Comparison of ENCODE assay signal across 19 cellular contexts in the genomic region with DNA sequence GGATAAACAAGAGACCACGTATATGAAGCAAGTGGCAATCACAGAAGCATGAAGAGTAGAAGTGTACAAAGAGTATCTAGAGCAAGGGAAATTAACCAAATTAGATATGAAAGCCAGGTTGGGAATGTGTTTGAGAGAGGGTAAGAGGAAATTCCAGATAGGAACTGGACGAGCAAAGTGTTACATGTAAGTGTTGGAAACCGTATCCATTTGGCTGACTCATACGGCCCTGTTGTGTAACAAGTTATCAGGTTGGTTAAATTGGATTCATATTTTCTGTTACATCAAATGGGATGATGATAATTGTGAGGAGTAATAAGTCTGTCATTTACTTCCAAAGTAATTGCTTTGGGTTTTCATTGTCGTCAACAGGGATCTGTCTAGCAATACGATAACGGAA. TPM values are rescaled to one million over a fixed set of nuclear protein-coding genes. Genes with fewer than 3 reads are reported as not detected.
DNase-seq lines count a peak whose midpoint lies in the region; ATAC-seq and TF ChIP-seq lines count a peak whose summit lies in the region.
"Had no signal": no experiment of that assay in that cellular context is flagged by ENCODE, and none has a peak within 500 bp of the region (broad histone marks: within the 10 kb centered on the region; RNA-seq: fewer than 3 reads in every experiment).

No MANE protein-coding gene starts in this region.

- no TSS peak for BruUV-seq in MCF 10A (replicated peaks; lab: Mats Ljungman, UMichigan)

- H3K27ac Mint-ChIP-seq in MCF 10A (ENCODE audit: low read depth, unreplicated experiment) = no peak overlapping the region
- H3K27ac Mint-ChIP-seq: CD8-positive, alpha-beta memory T cell had no signal

- no peak overlapping the region for H3K27ac ChIP-seq in breast epithelium
- H3K27ac ChIP-seq in testis = no peak overlapping the region
- H3K27ac ChIP-seq: BLaER1 treated with 17β-estradiol and CSF1 and Interleukin-3, amounts not matched to agents 10 nM and 100 nM had no signal

- no peak overlapping the region for H3K4me3 Mint-ChIP-seq in MCF 10A (ENCODE audit: unreplicated experiment)
- H3K4me3 Mint-ChIP-seq: CD8-positive, alpha-beta memory T cell had no signal

- H3K4me1 ChIP-seq in breast epithelium (no peaks in the 10 kb centered on the region), testis (no peaks in the 10 kb centered on the region)
- H3K4me1 ChIP-seq: BLaER1 treated with 17β-estradiol and CSF1 and Interleukin-3, amounts not matched to agents 10 nM and 100 nM had no signal

- H3K27me3 ChIP-seq in breast epithelium (no peaks in the 10 kb centered on the region), testis (no peaks in the 10 kb centered on the region)
- H3K27me3 ChIP-seq: BLaER1 treated with 17β-estradiol and CSF1 and Interleukin-3, amounts not matched to agents 10 nM and 100 nM; MG63 had no signal

- H3K4me3 ChIP-seq in breast epithelium (no peak overlapping the region), choroid plexus epithelial cell (ENCODE audit: low read depth, low read length) (no peak overlapping the region), testis (no peak overlapping the region)
- H3K4me3 ChIP-seq: BLaER1 treated with 17β-estradiol and CSF1 and Interleukin-3, amounts not matched to agents 10 nM and 100 nM; GM12878; MG63 had no signal

- peaks cover 6% of the 10 kb centered on the region for H3K4me1 Mint-ChIP-seq in MCF 10A (ENCODE audit: insufficient read depth, unreplicated experiment)
- H3K4me1 Mint-ChIP-seq: CD8-positive, alpha-beta memory T cell had no signal

- peak; percentile 65 for DNase-seq in MCF 10A (ENCODE audit: unreplicated experiment)
- no peak for DNase-seq in breast epithelium (ENCODE audit: low spot score in 2 of 2)
- DNase-seq in choroid plexus epithelial cell (ENCODE audit: low read depth) = peak; percentile 23
- DNase-seq in left ventricle myocardium superior = no peak
- DNase-seq in testis = peak; percentile 50
- DNase-seq in DMS53 treated with DMSO at 0.1 percent for 48 hours (lab: John Stamatoyannopoulos, UW; ENCODE audit: unreplicated experiment) = no peak
- DNase-seq: 8988T; CD8-positive, alpha-beta memory T cell; GDM1; H7; MG63; NCI-H1105; NCI-H1694 treated with DMSO at 0.1 percent for 48 hours; NK-92 treated with Interleukin-12 subunit alpha and Interleukin-12 subunit beta, amount 100 ng/mL, for 24 hours had no signal

- H3K27me3 Mint-ChIP-seq in MCF 10A (ENCODE audit: insufficient read depth, unreplicated experiment) = no peaks in the 10 kb centered on the region

- TF ChIP-seq CTCF in MCF 10A (IDR thresholded peaks at IDR 0.05; ENCODE audit: unreplicated experiment) = no peak
- TF ChIP-seq CTCF in breast epithelium (IDR thresholded peaks at IDR 0.05) = no peak
- TF ChIP-seq CTCF in choroid plexus epithelial cell (conservative IDR thresholded peaks at IDR 0.05; ENCODE audit: low read depth, low read length) = no peak
- no peak for TF ChIP-seq CTCF in testis (IDR thresholded peaks at IDR 0.05)

- no peaks in the 10 kb centered on the region for H3K9me3 ChIP-seq in breast epithelium
- no peaks in the 10 kb centered on the region for H3K9me3 ChIP-seq in testis
- H3K9me3 ChIP-seq: BLaER1 treated with 17β-estradiol and CSF1 and Interleukin-3, amounts not matched to agents 10 nM and 100 nM had no signal

- 38 to 58% methylated on average over 7 of the region's 7 CpGs for WGBS in testis, 2 donors

- POLR2A ChIA-PET in MCF 10A (lab: Yijun Ruan, JAX) = no interaction called here

- H3K36me3 ChIP-seq in breast epithelium (no peaks in the 10 kb centered on the region), testis (ENCODE audit: low read depth, missing control alignments) (no peaks in the 10 kb centered on the region)
- H3K36me3 ChIP-seq: BLaER1 treated with 17β-estradiol and CSF1 and Interleukin-3, amounts not matched to agents 10 nM and 100 nM had no signal

- no peak for TF ChIP-seq POLR2A in breast epithelium (IDR thresholded peaks at IDR 0.05)
- no peak for TF ChIP-seq POLR2A in testis (IDR thresholded peaks at IDR 0.05)

- CTCF ChIA-PET in MCF 10A (lab: Yijun Ruan, JAX) = no interaction called here

- ATAC-seq in left ventricle myocardium superior (peak; percentile 92), HG02870 (IDR thresholded peaks at IDR 0.05; ENCODE audit: unreplicated experiment) (no peak), GM19397 (IDR thresholded peaks at IDR 0.05; ENCODE audit: unreplicated experiment) (no peak)
- ATAC-seq: GM12878 had no signal

- H3K36me3 Mint-ChIP-seq in MCF 10A (ENCODE audit: insufficient read depth, unreplicated experiment) = no peaks in the 10 kb centered on the region
- H3K36me3 Mint-ChIP-seq: CD8-positive, alpha-beta memory T cell had no signal

- H3K9me3 Mint-ChIP-seq in MCF 10A (ENCODE audit: unreplicated experiment) = peaks cover 13% of the 10 kb centered on the region

- intact Hi-C loops in MCF 10A (cut with micrococcal nuclease) (no loop called here), breast epithelium (cut with DNase I; ENCODE audit: low total_unique reads) (no loop called here), left ventricle myocardium superior (cut with micrococcal nuclease) (no loop called here), testis (cut with DNase I; ENCODE audit: low total_unique reads) (no loop called here)

RNA-seq across cellular contexts. Expression of a gene that starts 46.7 kb away (rescaled TPM):
- total RNA-seq in MCF 10A (2022) (not detected in 2 replicates), breast epithelium (under 1 TPM in 1 of 3 donors, not detected in 2; 0.48 TPM), left ventricle myocardium superior (not detected), testis (under 1 TPM; 0.08 to 0.43 TPM)
- polyA plus RNA-seq in testis (ENCODE audit: insufficient read depth, low read depth, low replicate concordance) = 0.67 TPM
- total RNA-seq: CD8-positive, alpha-beta memory T cell; GM12878; H7; OCI-LY7 had no signal
- polyA plus RNA-seq: CD8-positive, alpha-beta memory T cell had no signal

Comparison
In these comparisons a context has a peak if more than half of its experiments do, and no peak if none do; other contexts are left out.
1. DNase-seq: peak in MCF 10A (single experiment), choroid plexus epithelial cell (single experiment) and testis (single experiment); none in breast epithelium (0 of 2), left ventricle myocardium superior (single experiment) and DMS53 treated with DMSO at 0.1 percent for 48 hours (single experiment).